18 cellular contexts compared by ENCODE assay signal in the genomic region with DNA sequence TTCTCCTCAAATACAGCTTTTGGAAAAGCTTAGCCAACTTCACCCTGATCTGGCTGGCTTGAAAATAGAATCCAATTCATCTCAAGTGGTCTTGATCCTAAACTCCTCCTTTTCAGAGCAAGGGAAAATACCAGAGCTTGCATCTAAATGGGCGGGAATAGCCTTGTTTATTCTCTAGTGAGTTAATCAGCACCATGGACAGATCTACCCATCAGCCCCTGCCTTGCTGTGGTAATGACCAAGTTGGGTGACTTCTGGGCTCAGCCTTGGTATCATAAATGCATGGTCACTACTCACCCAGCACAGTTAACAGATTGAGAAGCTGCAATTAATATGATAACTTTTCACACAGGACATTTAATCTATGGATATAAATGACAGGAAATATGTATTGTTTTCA.
A peak's percentile ranks its signal among the peaks of the same experiment; 100 is the strongest.
DNase-seq lines count a peak whose midpoint lies in the region; ATAC-seq and TF ChIP-seq lines count a peak whose summit lies in the region.
"Had no signal": no experiment of that assay in that cellular context is flagged by ENCODE, and none has a peak within 500 bp of the region (broad histone marks: within the 10 kb centered on the region; RNA-seq: fewer than 3 reads in every experiment).

No MANE protein-coding gene starts in this region.

- H3K9me3 ChIP-seq in SJCRH30 (replicated peaks): no peaks in the 10 kb centered on the region
- H3K9me3 ChIP-seq: gastrocnemius medialis had no signal

- no peak overlapping the region for H3K27ac ChIP-seq in SJCRH30
- H3K27ac ChIP-seq: C4-2B, gastrocnemius medialis had no signal

- ATAC-seq in stimulated activated naive CD8-positive, alpha-beta T cell treated with anti-CD3 and anti-CD28 coated beads, Interleukin-15, Interleukin-2, amounts not matched to agents 100 U/mL and 50 U/mL, for 24 hours: no peak
- no peak for ATAC-seq in GM21423 (IDR thresholded peaks at IDR 0.05; ENCODE audit: unreplicated experiment)
- ATAC-seq: gastrocnemius medialis, left cardiac atrium had no signal

- DNase-seq in ELF-1 (ENCODE audit: low read depth, low spot score) (peak; percentile 51), SJCRH30 (peak; percentile 48 to 80), kidney glomerular epithelial cell (lab: John Stamatoyannopoulos, UW) (peak; percentile 21), A172 (ENCODE audit: low spot score) (no peak), GM13977 (ENCODE audit: low spot score) (no peak)
- DNase-seq in Jurkat, Clone E6-1 (ENCODE audit: low read depth, low spot score): peak; percentile 53
- no peak for DNase-seq in stimulated activated naive CD8-positive, alpha-beta T cell treated with anti-CD3 and anti-CD28 coated beads, Interleukin-15, Interleukin-2, amounts not matched to agents 100 U/mL and 50 U/mL, for 24 hours
- DNase-seq: activated CD4-positive, alpha-beta memory T cell treated with anti-CD3 and anti-CD28 coated beads, Interleukin-2, amount 10 ng/mL, durations not matched to agents 7 days and 5 days; activated gamma-delta T cell treated with Interleukin-2 at 50 U/mL for 16 hours; gastrocnemius medialis; GF-D8; HFFc6; left cardiac atrium; natural killer cell; NCI-H187 treated with DMSO at 0.1 percent for 48 hours; NK-92 treated with Interleukin-12 subunit alpha and Interleukin-12 subunit beta, amount 100 ng/mL, for 24 hours had no signal

- no peaks in the 10 kb centered on the region for H3K4me1 ChIP-seq in SJCRH30
- H3K4me1 ChIP-seq: gastrocnemius medialis had no signal

- H3K4me3 ChIP-seq in Jurkat, Clone E6-1 (ENCODE audit: low read length): no peak overlapping the region
- no peak overlapping the region for H3K4me3 ChIP-seq in SJCRH30
- H3K4me3 ChIP-seq: gastrocnemius medialis had no signal

- in situ Hi-C loops in GM13977 (cut with MboI; ENCODE audit: low pct_unique_long_range_greater_than_20kb, low sequenced_read_pairs, unreplicated experiment): no loop called here

- no peak for TF ChIP-seq CTCF in GM13977 (IDR thresholded peaks at IDR 0.05; ENCODE audit: extremely low read depth, insufficient read depth, missing control alignments)

- H3K36me3 ChIP-seq in SJCRH30: no peaks in the 10 kb centered on the region
- H3K36me3 ChIP-seq: gastrocnemius medialis had no signal

- no peaks in the 10 kb centered on the region for H3K27me3 ChIP-seq in SJCRH30
- H3K27me3 ChIP-seq: gastrocnemius medialis had no signal

Comparison
In these comparisons a context has a peak if more than half of its experiments do, and no peak if none do; other contexts are left out.
1. DNase-seq: peak in ELF-1 (single experiment), Jurkat, Clone E6-1 (single experiment), SJCRH30 (2 of 2) and kidney glomerular epithelial cell (single experiment); none in stimulated activated naive CD8-positive, alpha-beta T cell treated with anti-CD3 and anti-CD28 coated beads, Interleukin-15, Interleukin-2, amounts not matched to agents 100 U/mL and 50 U/mL, for 24 hours (single experiment), A172 (single experiment) and GM13977 (single experiment).